10 cellular contexts compared by ENCODE assay signal in the genomic region with DNA sequence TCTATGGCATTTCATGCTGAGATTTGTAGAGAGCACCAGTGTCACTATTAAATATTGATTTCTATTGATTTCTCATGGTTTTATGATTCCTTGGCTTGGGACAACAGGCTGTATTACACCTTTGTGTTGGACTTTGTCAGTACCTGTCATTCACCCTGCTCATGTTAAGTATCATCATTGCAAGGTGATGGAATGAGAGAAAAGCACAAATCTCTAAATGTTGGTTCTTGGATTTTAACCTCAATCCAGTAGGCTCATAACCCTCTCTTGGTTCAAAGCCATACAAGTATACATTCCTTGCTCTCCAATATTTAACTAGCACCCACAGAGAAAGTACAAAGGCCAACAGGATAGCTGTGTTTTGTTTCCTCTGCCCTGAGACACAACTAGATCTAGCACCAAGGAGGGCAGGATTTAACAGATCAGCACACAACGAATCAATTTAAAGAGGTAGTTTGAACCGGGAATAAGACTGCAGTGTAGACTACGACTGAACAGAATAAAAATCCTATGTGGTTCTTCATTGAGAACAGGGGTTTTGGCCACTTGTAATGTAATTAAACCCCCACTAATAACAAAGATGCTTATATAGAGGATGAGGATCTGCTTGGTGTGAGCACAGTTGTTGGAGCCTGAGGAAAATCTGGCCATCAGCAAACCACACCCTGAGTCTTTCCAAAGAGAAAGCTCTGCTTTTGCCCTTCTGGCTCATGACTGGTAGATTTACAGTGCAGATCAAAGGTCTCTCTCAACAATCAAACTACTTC.
"Had no signal": no experiment of that assay in that cellular context is flagged by ENCODE, and none has a peak within 500 bp of the region (broad histone marks: within the 10 kb centered on the region; RNA-seq: fewer than 3 reads in every experiment).

No MANE protein-coding gene starts in this region.

- H3K4me3 ChIP-seq: breast epithelium, esophagus muscularis mucosa, heart left ventricle, smooth muscle cell had no signal

- H3K9ac ChIP-seq: parathyroid adenoma had no signal

- H3K9me3 ChIP-seq: breast epithelium, esophagus muscularis mucosa, heart left ventricle had no signal

- H3K79me2 ChIP-seq: parathyroid adenoma had no signal

- H2AFZ ChIP-seq: parathyroid adenoma had no signal

- DNase-seq: activated CD4-positive, alpha-beta memory T cell treated with anti-CD3 and anti-CD28 coated beads for 36 hours; activated gamma-delta T cell; activated T-cell treated with anti-CD3 and anti-CD28 coated beads, Interleukin-2, amount 50 U/mL, for 4 hours; foreskin keratinocyte; heart left ventricle; islet precursor cell had no signal

- H3K4me1 ChIP-seq: breast epithelium, parathyroid adenoma had no signal

- ATAC-seq: activated T-cell treated with anti-CD3 and anti-CD28 coated beads, Interleukin-2, amount 50 U/mL, for 4 hours; foreskin keratinocyte; heart left ventricle had no signal

- H3K4me2 ChIP-seq: smooth muscle cell had no signal

- H3K27ac ChIP-seq: breast epithelium, esophagus muscularis mucosa, foreskin keratinocyte, heart left ventricle, parathyroid adenoma had no signal

- H3K36me3 ChIP-seq: breast epithelium, esophagus muscularis mucosa, heart left ventricle had no signal

- H3K27me3 ChIP-seq: breast epithelium, esophagus muscularis mucosa, foreskin keratinocyte, heart left ventricle had no signal
